ENCODE assay signal across 32 cellular contexts in genomic region chr14:54672181-54672580, GRCh38.
DNase-seq lines count a peak whose midpoint lies in the region; TF ChIP-seq lines count a peak whose summit lies in the region.
"Had no signal": no experiment of that assay in that cellular context is flagged by ENCODE, and none has a peak within 500 bp of the region (broad histone marks: within the 10 kb centered on the region; RNA-seq: fewer than 3 reads in every experiment).

No MANE protein-coding gene starts in this region.

- H3K9me3 ChIP-seq in breast epithelium = no peaks in the 10 kb centered on the region
- H3K9me3 ChIP-seq in tibial artery = no peaks in the 10 kb centered on the region
- H3K9me3 ChIP-seq in SK-N-SH = no peaks in the 10 kb centered on the region
- H3K9me3 ChIP-seq: Caco-2, upper lobe of right lung had no signal

- peaks cover 95% of the 10 kb centered on the region for H3K79me2 ChIP-seq in SK-N-SH (ENCODE audit: insufficient read depth)

- H3K9me3 Mint-ChIP-seq in MCF 10A (ENCODE audit: unreplicated experiment) (no peaks in the 10 kb centered on the region), chondrocyte (ENCODE audit: low read depth) (no peaks in the 10 kb centered on the region), osteocyte (ENCODE audit: unreplicated experiment) (no peaks in the 10 kb centered on the region)
- H3K9me3 Mint-ChIP-seq: activated B cell treated with CpG ODN at 0.5 μM for 24 hours; activated naive CD8-positive, alpha-beta T cell treated with anti-CD3 and anti-CD28 coated beads for 36 hours; CD14-positive monocyte had no signal

- TF ChIP-seq EP300 in SK-N-SH (IDR thresholded peaks at IDR 0.05; ENCODE audit: borderline replicate concordance in 1 of 2, low read depth in 1 of 2, low read length in 1 of 2) = no peak

- H4K20me1 ChIP-seq in SK-N-SH (ENCODE audit: insufficient read depth) = peaks cover 37% of the 10 kb centered on the region; the same call in 1 of the 2 replicates

- CTCF ChIA-PET in MCF 10A (lab: Yijun Ruan, JAX) = interaction anchor here (1.2 to 2.8 kb wide), 2 partner anchors 19 to 103 kb away, joined by 4 to 8 read pairs; no protein-coding TSS in a partner anchor
- CTCF ChIA-PET in SK-N-SH (lab: Yijun Ruan, JAX) = interaction anchor here (1.2 to 1.3 kb wide), 2 partner anchors 19 to 102 kb away, joined by 3 to 5 read pairs; no protein-coding TSS in a partner anchor

- H3K4me3 Mint-ChIP-seq in MCF 10A (ENCODE audit: unreplicated experiment) (no peak overlapping the region), chondrocyte (ENCODE audit: unreplicated experiment) (no peak overlapping the region), osteocyte (ENCODE audit: unreplicated experiment) (no peak overlapping the region)
- H3K4me3 Mint-ChIP-seq: activated B cell treated with CpG ODN at 0.5 μM for 24 hours; activated naive CD8-positive, alpha-beta T cell treated with anti-CD3 and anti-CD28 coated beads for 36 hours; CD14-positive monocyte had no signal

- no peak for TF ChIP-seq CTCF in MCF 10A (IDR thresholded peaks at IDR 0.05; ENCODE audit: unreplicated experiment)
- no peak for TF ChIP-seq CTCF in breast epithelium (IDR thresholded peaks at IDR 0.05)
- no peak for TF ChIP-seq CTCF in chondrocyte (IDR thresholded peaks at IDR 0.05)
- TF ChIP-seq CTCF in osteocyte (IDR thresholded peaks at IDR 0.05) = no peak
- no peak for TF ChIP-seq CTCF in tibial artery (IDR thresholded peaks at IDR 0.05)
- no peak for TF ChIP-seq CTCF in SK-N-SH (IDR thresholded peaks at IDR 0.05)

- no peak overlapping the region for H3K4me2 ChIP-seq in SK-N-SH

- H3K9ac ChIP-seq in SK-N-SH = no peak overlapping the region

- H3K4me3 ChIP-seq in breast epithelium (no peak overlapping the region), tibial artery (no peak overlapping the region), SK-N-SH (ENCODE audit: low read depth in 2 of 2, low read length in 1 of 2) (no peak overlapping the region)
- H3K4me3 ChIP-seq: SK-N-MC, upper lobe of right lung had no signal

- H3K4me1 Mint-ChIP-seq in MCF 10A (ENCODE audit: insufficient read depth, unreplicated experiment) = peaks cover 47% of the 10 kb centered on the region
- H3K4me1 Mint-ChIP-seq in chondrocyte (ENCODE audit: low read depth) = peaks cover 87% of the 10 kb centered on the region
- H3K4me1 Mint-ChIP-seq in osteocyte (ENCODE audit: unreplicated experiment) = peaks cover 84% of the 10 kb centered on the region
- H3K4me1 Mint-ChIP-seq: activated B cell treated with CpG ODN at 0.5 μM for 24 hours had no signal

- H3F3A ChIP-seq in SK-N-SH (replicated peaks; ENCODE audit: insufficient read depth) = peaks cover 24% of the 10 kb centered on the region

- no peaks in the 10 kb centered on the region for H3K9me2 ChIP-seq in SK-N-SH

- no peak overlapping the region for H2AFZ ChIP-seq in SK-N-SH (ENCODE audit: low read depth)

- no TSS peak for BruUV-seq in MCF 10A (replicated peaks; lab: Mats Ljungman, UMichigan)

- H3K36me3 Mint-ChIP-seq in MCF 10A (ENCODE audit: insufficient read depth, unreplicated experiment) (no peaks in the 10 kb centered on the region), chondrocyte (ENCODE audit: low read depth) (peaks cover 4% of the 10 kb centered on the region), osteocyte (ENCODE audit: unreplicated experiment) (peaks cover 5% of the 10 kb centered on the region)
- H3K36me3 Mint-ChIP-seq: activated naive CD8-positive, alpha-beta T cell treated with anti-CD3 and anti-CD28 coated beads for 36 hours; CD14-positive monocyte had no signal

- no peak for DNase-seq in MCF 10A (ENCODE audit: unreplicated experiment)
- DNase-seq in breast epithelium (ENCODE audit: low spot score in 2 of 2) = no peak
- DNase-seq in chondrocyte (ENCODE audit: low spot score) = no peak
- no peak for DNase-seq in osteocyte (ENCODE audit: extremely low spot score, unreplicated experiment)
- DNase-seq in tibial artery = no peak
- DNase-seq in SK-N-SH = no peak
- DNase-seq in kidney tubule cell (ENCODE audit: low spot score) = no peak
- no peak for DNase-seq in glomerular visceral epithelial cell (ENCODE audit: extremely low spot score)
- DNase-seq: 8988T; activated B cell treated with CpG ODN at 0.5 μM for 24 hours; activated CD4-positive, alpha-beta T cell treated with anti-CD3 and anti-CD28 coated beads, Interleukin-2, amount 50 U/mL, for 1 hour; activated gamma-delta T cell; activated naive CD8-positive, alpha-beta T cell treated with anti-CD3 and anti-CD28 coated beads for 36 hours; activated T-cell treated with anti-CD3 and anti-CD28 coated beads, Interleukin-2, amount 50 U/mL, for 1 hour; anterior cingulate cortex; Caco-2; central memory CD4-positive, alpha-beta T cell; dermis blood vessel endothelial cell; GOT3; KBM-7; mesenchymal stem cell; NCI-H1092 treated with DMSO at 0.1 percent for 48 hours; NCI-H187 treated with DMSO at 0.1 percent for 48 hours; NCI-H2171 treated with DMSO at 0.1 percent for 48 hours; NCI-H510A; RPMI8226; stimulated activated CD4-positive, alpha-beta T cell treated with anti-CD3 and anti-CD28 coated beads, Interleukin-15, amount 100 ng/mL, for 24 hours; stimulated activated CD4-positive, alpha-beta T cell treated with anti-CD3 and anti-CD28 coated beads, Interleukin-4, amount 100 ng/mL, for 4 hours; substantia nigra; upper lobe of right lung had no signal

- H3K4me1 ChIP-seq in breast epithelium (no peaks in the 10 kb centered on the region), tibial artery (peaks cover 0 to 87% (median 48%) of the 10 kb centered on the region in 4 donors), SK-N-SH (ENCODE audit: control insufficient read depth in 1 of 2, insufficient read depth in 2 of 2, low read depth in 1 of 2, low read length in 1 of 2) (peaks cover 9 to 53% of the 10 kb centered on the region in 2 experiments; a peak in 2 of 4 replicates)

- no peak for TF ChIP-seq POLR2A in breast epithelium (IDR thresholded peaks at IDR 0.05)

- intact Hi-C loops in MCF 10A (cut with micrococcal nuclease) (no loop called here), breast epithelium (cut with DNase I; ENCODE audit: low total_unique reads) (no loop called here), tibial artery (cut with DNase I; ENCODE audit: low total_unique reads) (no loop called here)

- TF ChIP-seq RAD21 in SK-N-SH (IDR thresholded peaks at IDR 0.05; ENCODE audit: low read length) = no peak

- no peaks in the 10 kb centered on the region for H3K27me3 Mint-ChIP-seq in MCF 10A (ENCODE audit: insufficient read depth, unreplicated experiment)
- no peaks in the 10 kb centered on the region for H3K27me3 Mint-ChIP-seq in chondrocyte (ENCODE audit: low read depth)
- no peaks in the 10 kb centered on the region for H3K27me3 Mint-ChIP-seq in osteocyte (ENCODE audit: unreplicated experiment)
- H3K27me3 Mint-ChIP-seq: activated B cell treated with CpG ODN at 0.5 μM for 24 hours had no signal

- H3K27me3 ChIP-seq in breast epithelium (no peaks in the 10 kb centered on the region), tibial artery (no peaks in the 10 kb centered on the region), SK-N-SH (ENCODE audit: insufficient read depth) (no peaks in the 10 kb centered on the region)
- H3K27me3 ChIP-seq: upper lobe of right lung had no signal

- H3K27ac ChIP-seq in breast epithelium = no peak overlapping the region
- peak overlapping the region; percentile 73 to 85 for H3K27ac ChIP-seq in tibial artery
- peak overlapping the region in 1 of 2 experiments; percentile 25; a peak in 1 of 4 replicates for H3K27ac ChIP-seq in SK-N-SH (ENCODE audit: low read depth in 2 of 2, low read length in 1 of 2)
- H3K27ac ChIP-seq: SK-N-MC, upper lobe of right lung had no signal

- H3K27ac Mint-ChIP-seq in MCF 10A (ENCODE audit: low read depth, unreplicated experiment) (peak overlapping the region; percentile 96), chondrocyte (ENCODE audit: unreplicated experiment) (peak overlapping the region; percentile 63), osteocyte (ENCODE audit: unreplicated experiment) (peak overlapping the region; percentile 92)
- H3K27ac Mint-ChIP-seq: activated B cell treated with CpG ODN at 0.5 μM for 24 hours; activated naive CD8-positive, alpha-beta T cell treated with anti-CD3 and anti-CD28 coated beads for 36 hours; CD14-positive monocyte had no signal

- H3K36me3 ChIP-seq in breast epithelium (no peaks in the 10 kb centered on the region), tibial artery (no peaks in the 10 kb centered on the region), SK-N-SH (replicated peaks in 1 of 2; ENCODE audit: control insufficient read depth in 1 of 2, insufficient read depth in 2 of 2, low read length in 1 of 2) (no peaks in the 10 kb centered on the region)
- H3K36me3 ChIP-seq: upper lobe of right lung had no signal

- 80% methylated on average over 7 of the region's 7 CpGs for WGBS in SK-N-SH (ENCODE audit: low lambda C conversion rate)

- POLR2A ChIA-PET in MCF 10A (lab: Yijun Ruan, JAX) = interaction anchor here (1.2 to 4.2 kb wide), 4 partner anchors 9 to 20 kb away, joined by 3 to 42 read pairs (median 10); no protein-coding TSS in a partner anchor
- POLR2A ChIA-PET in SK-N-SH (lab: Yijun Ruan, JAX) = interaction anchor here (0.7 kb wide), 1 partner anchor 92 kb away, joined by 3 read pairs; no protein-coding TSS in a partner anchor

TF ChIP-seq in SK-N-SH, 30 proteins besides CTCF, POLR2A, EP300 and RAD21 (continues in another document):
- no peak for TF ChIP-seq GATA2 (CRISPR knock-in tag; IDR thresholded peaks at IDR 0.05)
- no peak for TF ChIP-seq CHD2 (IDR thresholded peaks at IDR 0.05; ENCODE audit: low read length, partially characterized antibody)
- TF ChIP-seq FOXJ3 (CRISPR knock-in tag; IDR thresholded peaks at IDR 0.05) = no peak
- no peak for TF ChIP-seq ELF1 (IDR thresholded peaks at IDR 0.05)
- TF ChIP-seq FOSL2 (IDR thresholded peaks at IDR 0.05; ENCODE audit: borderline replicate concordance, low read depth) = no peak
- TF ChIP-seq RCOR1 (IDR thresholded peaks at IDR 0.05; ENCODE audit: low read length) = no peak
- TF ChIP-seq IRF3 (IDR thresholded peaks at IDR 0.05; ENCODE audit: low read depth, low read length) = no peak
- TF ChIP-seq NRF1 (IDR thresholded peaks at IDR 0.05; ENCODE audit: low read depth, low read length) = no peak
- no peak for TF ChIP-seq NFIC (IDR thresholded peaks at IDR 0.05; ENCODE audit: borderline replicate concordance)
- no peak for TF ChIP-seq TAF1 (IDR thresholded peaks at IDR 0.05; ENCODE audit: borderline replicate concordance, low read depth, low read length)
- TF ChIP-seq TEAD4 (IDR thresholded peaks at IDR 0.05; ENCODE audit: borderline replicate concordance, insufficient read depth) = no peak

Comparison
In these comparisons a context has a peak if more than half of its experiments do, and no peak if none do; other contexts are left out.
1. H3K27ac ChIP-seq: peak in tibial artery (2 of 2); none in breast epithelium (0 of 2).
2. Peak in every context shown above with its lines, with median percentiles within 50 percentile points of each other: H3K27ac Mint-ChIP-seq.